1 cellular context compared by ENCODE assay signal in the genomic region with DNA sequence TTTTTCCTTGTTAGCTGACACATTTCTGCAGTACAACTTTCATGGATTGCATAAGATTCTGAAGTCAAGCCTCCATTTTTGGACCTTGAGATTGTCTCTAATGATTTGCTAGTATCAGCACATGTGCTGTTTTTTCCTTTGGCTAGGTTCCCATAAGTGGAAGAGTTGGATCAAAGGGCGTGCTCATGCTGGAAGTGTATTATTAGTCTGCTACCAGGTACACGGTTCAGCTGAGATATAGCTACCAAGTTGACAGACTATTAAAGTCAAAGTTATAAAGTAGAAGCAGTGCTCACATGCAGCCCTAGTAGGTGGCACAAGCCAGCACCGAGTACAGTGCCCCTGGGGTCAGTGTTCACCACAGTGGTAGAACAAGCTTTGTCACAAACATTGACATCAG.
A peak's percentile ranks its signal among the peaks of the same experiment; 100 is the strongest.
TF ChIP-seq lines count a peak whose summit lies in the region.

No MANE protein-coding gene starts in this region.

TF ChIP-seq in liver, 16 proteins besides CTCF, POLR2A, EP300 and RAD21 (continued from another document):
- TF ChIP-seq, protein P1, sequence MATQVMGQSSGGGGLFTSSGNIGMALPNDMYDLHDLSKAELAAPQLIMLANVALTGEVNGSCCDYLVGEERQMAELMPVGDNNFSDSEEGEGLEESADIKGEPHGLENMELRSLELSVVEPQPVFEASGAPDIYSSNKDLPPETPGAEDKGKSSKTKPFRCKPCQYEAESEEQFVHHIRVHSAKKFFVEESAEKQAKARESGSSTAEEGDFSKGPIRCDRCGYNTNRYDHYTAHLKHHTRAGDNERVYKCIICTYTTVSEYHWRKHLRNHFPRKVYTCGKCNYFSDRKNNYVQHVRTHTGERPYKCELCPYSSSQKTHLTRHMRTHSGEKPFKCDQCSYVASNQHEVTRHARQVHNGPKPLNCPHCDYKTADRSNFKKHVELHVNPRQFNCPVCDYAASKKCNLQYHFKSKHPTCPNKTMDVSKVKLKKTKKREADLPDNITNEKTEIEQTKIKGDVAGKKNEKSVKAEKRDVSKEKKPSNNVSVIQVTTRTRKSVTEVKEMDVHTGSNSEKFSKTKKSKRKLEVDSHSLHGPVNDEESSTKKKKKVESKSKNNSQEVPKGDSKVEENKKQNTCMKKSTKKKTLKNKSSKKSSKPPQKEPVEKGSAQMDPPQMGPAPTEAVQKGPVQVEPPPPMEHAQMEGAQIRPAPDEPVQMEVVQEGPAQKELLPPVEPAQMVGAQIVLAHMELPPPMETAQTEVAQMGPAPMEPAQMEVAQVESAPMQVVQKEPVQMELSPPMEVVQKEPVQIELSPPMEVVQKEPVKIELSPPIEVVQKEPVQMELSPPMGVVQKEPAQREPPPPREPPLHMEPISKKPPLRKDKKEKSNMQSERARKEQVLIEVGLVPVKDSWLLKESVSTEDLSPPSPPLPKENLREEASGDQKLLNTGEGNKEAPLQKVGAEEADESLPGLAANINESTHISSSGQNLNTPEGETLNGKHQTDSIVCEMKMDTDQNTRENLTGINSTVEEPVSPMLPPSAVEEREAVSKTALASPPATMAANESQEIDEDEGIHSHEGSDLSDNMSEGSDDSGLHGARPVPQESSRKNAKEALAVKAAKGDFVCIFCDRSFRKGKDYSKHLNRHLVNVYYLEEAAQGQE (IDR thresholded peaks at IDR 0.05), result peak; percentile 47
- peak; percentile 95 for TF ChIP-seq HNF4A (conservative IDR thresholded peaks at IDR 0.05)
- no peak for TF ChIP-seq FOXA2 (IDR thresholded peaks at IDR 0.05)
- TF ChIP-seq, protein P2, sequence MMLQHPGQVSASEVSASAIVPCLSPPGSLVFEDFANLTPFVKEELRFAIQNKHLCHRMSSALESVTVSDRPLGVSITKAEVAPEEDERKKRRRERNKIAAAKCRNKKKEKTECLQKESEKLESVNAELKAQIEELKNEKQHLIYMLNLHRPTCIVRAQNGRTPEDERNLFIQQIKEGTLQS (IDR thresholded peaks at IDR 0.05), result peak; percentile 23
- TF ChIP-seq, protein P3, sequence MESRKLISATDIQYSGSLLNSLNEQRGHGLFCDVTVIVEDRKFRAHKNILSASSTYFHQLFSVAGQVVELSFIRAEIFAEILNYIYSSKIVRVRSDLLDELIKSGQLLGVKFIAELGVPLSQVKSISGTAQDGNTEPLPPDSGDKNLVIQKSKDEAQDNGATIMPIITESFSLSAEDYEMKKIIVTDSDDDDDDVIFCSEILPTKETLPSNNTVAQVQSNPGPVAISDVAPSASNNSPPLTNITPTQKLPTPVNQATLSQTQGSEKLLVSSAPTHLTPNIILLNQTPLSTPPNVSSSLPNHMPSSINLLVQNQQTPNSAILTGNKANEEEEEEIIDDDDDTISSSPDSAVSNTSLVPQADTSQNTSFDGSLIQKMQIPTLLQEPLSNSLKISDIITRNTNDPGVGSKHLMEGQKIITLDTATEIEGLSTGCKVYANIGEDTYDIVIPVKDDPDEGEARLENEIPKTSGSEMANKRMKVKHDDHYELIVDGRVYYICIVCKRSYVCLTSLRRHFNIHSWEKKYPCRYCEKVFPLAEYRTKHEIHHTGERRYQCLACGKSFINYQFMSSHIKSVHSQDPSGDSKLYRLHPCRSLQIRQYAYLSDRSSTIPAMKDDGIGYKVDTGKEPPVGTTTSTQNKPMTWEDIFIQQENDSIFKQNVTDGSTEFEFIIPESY (IDR thresholded peaks at IDR 0.05), result peak; percentile 50
- peak; percentile 16 for TF ChIP-seq NR2F2 (IDR thresholded peaks at IDR 0.05)
- TF ChIP-seq, protein P4, sequence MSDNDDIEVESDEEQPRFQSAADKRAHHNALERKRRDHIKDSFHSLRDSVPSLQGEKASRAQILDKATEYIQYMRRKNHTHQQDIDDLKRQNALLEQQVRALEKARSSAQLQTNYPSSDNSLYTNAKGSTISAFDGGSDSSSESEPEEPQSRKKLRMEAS (IDR thresholded peaks at IDR 0.05), result peak; percentile 72
- peak; percentile 71 for TF ChIP-seq HNF4G (IDR thresholded peaks at IDR 0.05)
- peak; percentile 90 for TF ChIP-seq RXRA (IDR thresholded peaks at IDR 0.05)
- peak; percentile 36 to 40 for TF ChIP-seq EGR1 (IDR thresholded peaks at IDR 0.05; ENCODE audit: low read depth in 2 of 2)
- TF ChIP-seq GABPA (IDR thresholded peaks at IDR 0.05 in 1 of 2, conservative IDR thresholded peaks at IDR 0.05 in 1 of 2), result peak in 1 of 2 donors; percentile 52
